ENCODE assay signal across 15 cellular contexts in genomic region chr3:176120507-176120906, GRCh38.
A peak's percentile ranks its signal among the peaks of the same experiment; 100 is the strongest.
DNase-seq lines count a peak whose midpoint lies in the region; ATAC-seq lines count a peak whose summit lies in the region.
"Had no signal": no experiment of that assay in that cellular context is flagged by ENCODE, and none has a peak within 500 bp of the region (broad histone marks: within the 10 kb centered on the region; RNA-seq: fewer than 3 reads in every experiment).

No MANE protein-coding gene starts in this region.

- ATAC-seq in HG03025 (IDR thresholded peaks at IDR 0.05; ENCODE audit: low FRiP score, unreplicated experiment), result no peak
- ATAC-seq in GM18519 (IDR thresholded peaks at IDR 0.05; ENCODE audit: low FRiP score, unreplicated experiment), result no peak
- ATAC-seq: CD8-positive, alpha-beta T cell; HCT116 had no signal

- DNase-seq in COR-L47 (lab: John Stamatoyannopoulos, UW) (peak; percentile 76), EH (ENCODE audit: low read depth) (peak; percentile 13), NCI-H1436 treated with DMSO at 0.1 percent for 48 hours (lab: John Stamatoyannopoulos, UW) (peak; percentile 95), SK-N-DZ (ENCODE audit: low spot score) (peak; percentile 56), DMS53 treated with DMSO at 0.1 percent for 48 hours (lab: John Stamatoyannopoulos, UW; ENCODE audit: unreplicated experiment) (no peak)
- DNase-seq: CD8-positive, alpha-beta T cell; DMS 273 treated with DMSO at 0.1 percent for 48 hours; KG1; NCI-H1048; NCI-H2171 treated with DMSO at 0.1 percent for 48 hours; NCI-H524; SIG-M5 had no signal
